In the genomic region with DNA sequence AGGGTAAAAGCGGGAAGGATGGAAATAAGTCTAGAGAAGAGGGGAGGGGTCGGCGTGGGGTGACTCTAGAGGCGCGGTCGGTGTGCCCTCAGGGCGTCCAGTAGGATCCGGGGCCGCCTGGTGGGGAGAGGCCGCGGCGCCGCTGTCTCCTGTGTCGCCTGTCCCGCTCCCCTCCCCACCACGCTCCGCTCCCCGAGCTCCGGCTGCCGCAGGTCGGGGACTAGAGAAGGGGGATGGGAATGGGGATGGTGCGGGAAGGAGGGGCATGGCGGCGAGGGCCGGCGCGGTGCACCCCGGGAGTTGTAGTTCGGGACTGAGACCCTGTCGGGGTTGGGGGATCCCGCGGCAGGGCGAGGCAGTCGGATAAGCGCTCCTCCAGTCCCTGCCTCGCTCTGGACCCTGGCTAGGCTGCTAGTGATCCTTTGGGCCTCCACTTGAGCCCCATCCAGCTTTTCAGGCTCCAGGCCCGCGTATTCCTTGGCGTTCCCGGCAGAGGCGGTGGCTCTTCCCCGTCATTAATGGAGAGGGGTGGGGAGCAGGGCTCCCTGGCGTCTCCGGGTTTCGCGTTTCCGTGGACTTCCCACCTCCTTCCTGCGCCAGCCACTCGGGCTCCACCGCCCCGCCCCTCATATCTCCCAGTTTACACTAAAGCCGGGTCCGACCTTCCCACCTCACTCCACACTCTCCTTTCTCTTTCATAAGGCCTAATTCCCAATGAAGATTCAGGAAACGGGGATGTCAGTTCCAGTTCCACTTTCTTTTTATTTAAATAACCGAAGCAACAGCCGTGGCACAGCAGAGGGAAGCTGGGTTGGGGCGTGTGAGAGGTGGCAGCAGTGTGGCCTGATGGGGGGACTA, we compare ENCODE assay signal across 8 cellular contexts. TPM values are rescaled to one million over a fixed set of nuclear protein-coding genes. Genes with fewer than 3 reads are reported as not detected.
A peak's percentile ranks its signal among the peaks of the same experiment; 100 is the strongest.
DNase-seq lines count a peak whose midpoint lies in the region; TF ChIP-seq lines count a peak whose summit lies in the region.

ENTREP3 (minus strand) TSS at position 241 of the 858 bp plus-strand sequence. CDS start 606 bp downstream, outside the sequence.

- H3K4me2 ChIP-seq in mesendoderm (ENCODE audit: low read length): peak within 1 kb of the TSS; percentile 95

- no peaks in the 10 kb centered on the region for H3K27me3 Mint-ChIP-seq in endodermal cell (ENCODE audit: insufficient read depth)

- H2BK120ac ChIP-seq in mesendoderm (ENCODE audit: low read depth, low read length): no peak within 1 kb of the TSS

- H3K27ac Mint-ChIP-seq in endodermal cell: peak within 1 kb of the TSS; percentile 79

- peaks cover 20% of the 10 kb centered on the region for H3K4me1 Mint-ChIP-seq in endodermal cell

- no peaks in the 10 kb centered on the region for H3K9me3 ChIP-seq in NT2/D1 (ENCODE audit: insufficient read depth, low read length)
- no peaks in the 10 kb centered on the region for H3K9me3 ChIP-seq in endodermal cell (ENCODE audit: control insufficient read depth, low read length)

- H4K5ac ChIP-seq in mesendoderm (ENCODE audit: low read length): no peak within 1 kb of the TSS

- H3K9me3 Mint-ChIP-seq in endodermal cell: no peaks in the 10 kb centered on the region

- no peak within 1 kb of the TSS for H2BK15ac ChIP-seq in mesendoderm (replicated peaks; ENCODE audit: low read depth)

- 2 to 11% methylated on average over 10 to 57 of the region's 57 CpGs for WGBS in endodermal cell (ENCODE audit: insufficient coverage in 1 of 2, insufficient read length in 1 of 2), 2 experiments
- no CpG with 5 or more reads among the region's 57 CpGs for WGBS in mesendoderm (ENCODE audit: extremely low coverage, insufficient coverage, low lambda C conversion rate)

- H3K79me2 ChIP-seq in mesendoderm (ENCODE audit: control insufficient read depth, insufficient read depth, low read length): no peaks in the 10 kb centered on the region

- peak within 1 kb of the TSS; percentile 95 for H3K56ac ChIP-seq in mesendoderm (ENCODE audit: low read length)

- H3K27ac ChIP-seq in endodermal cell (ENCODE audit: low read depth, low read length) (no peak within 1 kb of the TSS), mesendoderm (ENCODE audit: low read depth, low read length) (peak within 1 kb of the TSS; percentile 69)

- H2BK5ac ChIP-seq in mesendoderm (ENCODE audit: low read length): peak within 1 kb of the TSS; percentile 69

- TF ChIP-seq CTCF in endodermal cell (conservative IDR thresholded peaks at IDR 0.05): peak; percentile 54

- H3K36me3 Mint-ChIP-seq in endodermal cell (ENCODE audit: low read depth): peaks cover 25% of the 10 kb centered on the region

- no peak within 1 kb of the TSS for H4K8ac ChIP-seq in mesendoderm (ENCODE audit: low read depth, low read length)

- H3K4me1 ChIP-seq in NT2/D1 (ENCODE audit: insufficient read depth, insufficient read length) (peaks cover 32% of the 10 kb centered on the region), endodermal cell (ENCODE audit: control insufficient read depth, insufficient read depth, low read length) (peaks cover 7% of the 10 kb centered on the region), mesendoderm (ENCODE audit: control insufficient read depth, low read depth, low read length) (peaks cover 6% of the 10 kb centered on the region)

- H3K79me1 ChIP-seq in mesendoderm (ENCODE audit: low read length): peaks cover 4% of the 10 kb centered on the region

- peak within 1 kb of the TSS; percentile 59 for H2AK5ac ChIP-seq in mesendoderm (ENCODE audit: low read length)

- H3K4me3 Mint-ChIP-seq in endodermal cell: peak within 1 kb of the TSS; percentile 69

- H3K23ac ChIP-seq in mesendoderm (ENCODE audit: low read length): peak within 1 kb of the TSS; percentile 85

- no peaks in the 10 kb centered on the region for H3K27me3 ChIP-seq in NT2/D1 (ENCODE audit: insufficient read depth, insufficient read length)
- H3K27me3 ChIP-seq in endodermal cell (ENCODE audit: control insufficient read depth, insufficient read depth, low read length, poor library complexity, severe bottlenecking): no peaks in the 10 kb centered on the region
- H3K27me3 ChIP-seq in mesendoderm (ENCODE audit: insufficient read depth, low read length, poor library complexity): no peaks in the 10 kb centered on the region

- H3K4ac ChIP-seq in mesendoderm (ENCODE audit: low read depth, low read length): peak within 1 kb of the TSS; percentile 82

- H3K36me3 ChIP-seq in NT2/D1 (ENCODE audit: insufficient read depth, insufficient read length, low read length): peaks cover 47% of the 10 kb centered on the region
- peaks cover 14% of the 10 kb centered on the region for H3K36me3 ChIP-seq in endodermal cell (ENCODE audit: control insufficient read depth, insufficient read depth, low read length)
- H3K36me3 ChIP-seq in mesendoderm (ENCODE audit: control insufficient read depth, insufficient read depth, low read length): peaks cover 3% of the 10 kb centered on the region

- H3K4me3 ChIP-seq in NT2/D1 (ENCODE audit: insufficient read length, low read depth): peak within 1 kb of the TSS; percentile 76
- H3K4me3 ChIP-seq in endodermal cell (ENCODE audit: low read length): peak within 1 kb of the TSS; percentile 76
- H3K4me3 ChIP-seq in mesendoderm (ENCODE audit: low read length): peak within 1 kb of the TSS; percentile 69

- peak within 1 kb of the TSS; percentile 82 for H3K18ac ChIP-seq in mesendoderm (ENCODE audit: low read length)

- DNase-seq in NCI-H524 (lab: John Stamatoyannopoulos, UW): peak; percentile 66 to 80
- no peak for DNase-seq in NCI-H524 treated with DMSO at 0.1 percent for 48 hours (lab: John Stamatoyannopoulos, UW)
- DNase-seq in HT-29 (ENCODE audit: low spot score): peak; percentile 77
- peak; percentile 86 for DNase-seq in NT2/D1 (ENCODE audit: low read depth, low spot score)
- DNase-seq in activated CD8-positive, alpha-beta memory T cell treated with anti-CD3 and anti-CD28 coated beads, Interleukin-2, amount 50 U/mL, for 4 hours: peak; percentile 77
- DNase-seq in endodermal cell: peak; percentile 96
- DNase-seq in mesendoderm: peak; percentile 93
- DNase-seq in stimulated activated CD8-positive, alpha-beta memory T cell treated with anti-CD3 and anti-CD28 coated beads, Interleukin-15, amount 100 ng/mL, for 1 hour (ENCODE audit: low read depth): peak; percentile 54

- H3K9ac ChIP-seq in NT2/D1 (ENCODE audit: insufficient read length, low read depth) (peak within 1 kb of the TSS; percentile 92), endodermal cell (ENCODE audit: extremely low read depth, low read length, poor library complexity, severe bottlenecking) (peak within 1 kb of the TSS; percentile 20), mesendoderm (ENCODE audit: low read length) (peak within 1 kb of the TSS; percentile 86)

RNA-seq across cellular contexts. Expression of gene ENTREP3, which starts in this region (rescaled TPM):
- 8.6 and 12.6 TPM in 2 replicates for total RNA-seq in HT-29 (2014; rRNA removed; shearing (Covaris generic))
- total RNA-seq in endodermal cell: 10 to 100 TPM; 49.5 to 65.9 TPM
- polyA plus RNA-seq in endodermal cell (2013, experiment 1 of 2): 57.2 TPM
- polyA plus RNA-seq in endodermal cell (2013, experiment 2 of 2): 49.2 TPM
- 28.0 TPM for polyA plus RNA-seq in mesendoderm (2013, experiment 1 of 2)
- 27.0 TPM for polyA plus RNA-seq in mesendoderm (2013, experiment 2 of 2)

Comparison
In these comparisons a context has a peak if more than half of its experiments do, and no peak if none do; other contexts are left out.
1. H3K9ac ChIP-seq: peak in every context shown above with its lines; median percentile 92 in NT2/D1; 86 in mesendoderm; 20 in endodermal cell.